ENCODE assay signal across 1 cellular context in the genomic region with DNA sequence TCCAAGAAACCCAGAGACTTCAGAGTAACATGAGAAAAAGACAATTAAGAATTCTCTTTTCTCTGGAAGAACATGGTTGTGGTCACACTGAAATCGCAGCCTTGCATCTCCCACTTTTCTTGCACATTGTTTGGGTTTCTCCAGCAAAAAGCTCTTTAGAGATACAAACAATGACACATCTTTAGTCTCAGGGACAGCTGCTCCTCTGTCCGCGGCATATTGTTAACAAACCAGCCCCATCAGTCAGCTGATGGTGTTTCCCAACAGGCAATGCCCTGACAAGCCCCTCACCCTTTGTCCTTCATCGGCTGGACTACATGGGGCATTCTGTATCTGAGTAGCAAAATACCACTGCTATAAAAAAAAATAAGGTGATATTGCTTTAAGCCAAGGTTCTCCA.
TF ChIP-seq lines count a peak whose summit lies in the region.

No MANE protein-coding gene starts in this region.

TF ChIP-seq in A549, 52 proteins besides CTCF, POLR2A, EP300 and RAD21:
- TF ChIP-seq HOXB13 (CRISPR knock-in tag; IDR thresholded peaks at IDR 0.05; ENCODE audit: low read depth) (no peak), CBX2 (IDR thresholded peaks at IDR 0.05; ENCODE audit: borderline replicate concordance, low read depth) (no peak), JUNB (IDR thresholded peaks at IDR 0.05) (no peak), BHLHE40 (IDR thresholded peaks at IDR 0.05; ENCODE audit: low read depth, low read length) (no peak), ZSCAN20 (CRISPR knock-in tag; IDR thresholded peaks at IDR 0.05) (no peak), MAZ (IDR thresholded peaks at IDR 0.05; ENCODE audit: borderline replicate concordance, low read depth, low read length) (no peak), EHF (CRISPR knock-in tag; IDR thresholded peaks at IDR 0.05) (no peak), CBX8 (IDR thresholded peaks at IDR 0.05) (no peak), KDM5A (IDR thresholded peaks at IDR 0.05) (no peak)
- TF ChIP-seq, protein P1, sequence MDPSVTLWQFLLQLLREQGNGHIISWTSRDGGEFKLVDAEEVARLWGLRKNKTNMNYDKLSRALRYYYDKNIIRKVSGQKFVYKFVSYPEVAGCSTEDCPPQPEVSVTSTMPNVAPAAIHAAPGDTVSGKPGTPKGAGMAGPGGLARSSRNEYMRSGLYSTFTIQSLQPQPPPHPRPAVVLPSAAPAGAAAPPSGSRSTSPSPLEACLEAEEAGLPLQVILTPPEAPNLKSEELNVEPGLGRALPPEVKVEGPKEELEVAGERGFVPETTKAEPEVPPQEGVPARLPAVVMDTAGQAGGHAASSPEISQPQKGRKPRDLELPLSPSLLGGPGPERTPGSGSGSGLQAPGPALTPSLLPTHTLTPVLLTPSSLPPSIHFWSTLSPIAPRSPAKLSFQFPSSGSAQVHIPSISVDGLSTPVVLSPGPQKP (IDR thresholded peaks at IDR 0.05; ENCODE audit: low read depth, low read length) = no peak
- TF ChIP-seq, protein P2, sequence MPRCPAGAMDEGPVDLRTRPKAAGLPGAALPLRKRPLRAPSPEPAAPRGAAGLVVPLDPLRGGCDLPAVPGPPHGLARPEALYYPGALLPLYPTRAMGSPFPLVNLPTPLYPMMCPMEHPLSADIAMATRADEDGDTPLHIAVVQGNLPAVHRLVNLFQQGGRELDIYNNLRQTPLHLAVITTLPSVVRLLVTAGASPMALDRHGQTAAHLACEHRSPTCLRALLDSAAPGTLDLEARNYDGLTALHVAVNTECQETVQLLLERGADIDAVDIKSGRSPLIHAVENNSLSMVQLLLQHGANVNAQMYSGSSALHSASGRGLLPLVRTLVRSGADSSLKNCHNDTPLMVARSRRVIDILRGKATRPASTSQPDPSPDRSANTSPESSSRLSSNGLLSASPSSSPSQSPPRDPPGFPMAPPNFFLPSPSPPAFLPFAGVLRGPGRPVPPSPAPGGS (IDR thresholded peaks at IDR 0.05) = no peak
- TF ChIP-seq, protein P3, sequence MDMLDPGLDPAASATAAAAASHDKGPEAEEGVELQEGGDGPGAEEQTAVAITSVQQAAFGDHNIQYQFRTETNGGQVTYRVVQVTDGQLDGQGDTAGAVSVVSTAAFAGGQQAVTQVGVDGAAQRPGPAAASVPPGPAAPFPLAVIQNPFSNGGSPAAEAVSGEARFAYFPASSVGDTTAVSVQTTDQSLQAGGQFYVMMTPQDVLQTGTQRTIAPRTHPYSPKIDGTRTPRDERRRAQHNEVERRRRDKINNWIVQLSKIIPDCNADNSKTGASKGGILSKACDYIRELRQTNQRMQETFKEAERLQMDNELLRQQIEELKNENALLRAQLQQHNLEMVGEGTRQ (IDR thresholded peaks at IDR 0.05) = no peak
- TF ChIP-seq, protein P4, sequence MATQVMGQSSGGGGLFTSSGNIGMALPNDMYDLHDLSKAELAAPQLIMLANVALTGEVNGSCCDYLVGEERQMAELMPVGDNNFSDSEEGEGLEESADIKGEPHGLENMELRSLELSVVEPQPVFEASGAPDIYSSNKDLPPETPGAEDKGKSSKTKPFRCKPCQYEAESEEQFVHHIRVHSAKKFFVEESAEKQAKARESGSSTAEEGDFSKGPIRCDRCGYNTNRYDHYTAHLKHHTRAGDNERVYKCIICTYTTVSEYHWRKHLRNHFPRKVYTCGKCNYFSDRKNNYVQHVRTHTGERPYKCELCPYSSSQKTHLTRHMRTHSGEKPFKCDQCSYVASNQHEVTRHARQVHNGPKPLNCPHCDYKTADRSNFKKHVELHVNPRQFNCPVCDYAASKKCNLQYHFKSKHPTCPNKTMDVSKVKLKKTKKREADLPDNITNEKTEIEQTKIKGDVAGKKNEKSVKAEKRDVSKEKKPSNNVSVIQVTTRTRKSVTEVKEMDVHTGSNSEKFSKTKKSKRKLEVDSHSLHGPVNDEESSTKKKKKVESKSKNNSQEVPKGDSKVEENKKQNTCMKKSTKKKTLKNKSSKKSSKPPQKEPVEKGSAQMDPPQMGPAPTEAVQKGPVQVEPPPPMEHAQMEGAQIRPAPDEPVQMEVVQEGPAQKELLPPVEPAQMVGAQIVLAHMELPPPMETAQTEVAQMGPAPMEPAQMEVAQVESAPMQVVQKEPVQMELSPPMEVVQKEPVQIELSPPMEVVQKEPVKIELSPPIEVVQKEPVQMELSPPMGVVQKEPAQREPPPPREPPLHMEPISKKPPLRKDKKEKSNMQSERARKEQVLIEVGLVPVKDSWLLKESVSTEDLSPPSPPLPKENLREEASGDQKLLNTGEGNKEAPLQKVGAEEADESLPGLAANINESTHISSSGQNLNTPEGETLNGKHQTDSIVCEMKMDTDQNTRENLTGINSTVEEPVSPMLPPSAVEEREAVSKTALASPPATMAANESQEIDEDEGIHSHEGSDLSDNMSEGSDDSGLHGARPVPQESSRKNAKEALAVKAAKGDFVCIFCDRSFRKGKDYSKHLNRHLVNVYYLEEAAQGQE (IDR thresholded peaks at IDR 0.05) = no peak
